Comparison of ENCODE assay signal across 10 cellular contexts in the genomic region with DNA sequence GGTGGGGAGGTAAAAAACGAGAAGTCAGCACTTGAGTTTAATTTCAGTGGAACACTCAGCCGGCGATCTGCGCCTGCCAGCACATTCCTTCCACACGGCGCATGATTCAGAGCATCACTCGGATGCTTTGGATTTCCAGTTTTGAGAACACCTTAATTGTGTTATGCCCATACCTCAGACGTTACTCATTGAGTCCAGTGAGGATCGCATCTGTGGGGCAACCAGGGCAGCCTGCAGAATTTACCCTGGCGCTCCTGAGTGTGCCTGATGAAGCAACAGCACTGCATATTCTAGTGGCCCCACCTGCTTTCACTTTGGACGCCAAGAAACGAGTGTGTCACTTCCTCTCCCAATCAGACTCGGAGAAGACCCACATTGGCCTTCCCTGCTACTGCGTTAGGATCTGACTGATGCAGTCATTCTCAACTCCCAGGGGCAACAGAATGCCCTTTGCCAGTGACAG. TPM values are rescaled to one million over a fixed set of nuclear protein-coding genes. Genes with fewer than 3 reads are reported as not detected.
DNase-seq lines count a peak whose midpoint lies in the region; ATAC-seq and TF ChIP-seq lines count a peak whose summit lies in the region.
"Had no signal": no experiment of that assay in that cellular context is flagged by ENCODE, and none has a peak within 500 bp of the region (broad histone marks: within the 10 kb centered on the region; RNA-seq: fewer than 3 reads in every experiment).

No MANE protein-coding gene starts in this region.

- no peak overlapping the region for H3K4me3 ChIP-seq in SJSA1
- no peak overlapping the region for H3K4me3 ChIP-seq in fibroblast of mammary gland (ENCODE audit: control insufficient read depth, low read depth, low read length)
- H3K4me3 ChIP-seq: tibial nerve had no signal

- H3K36me3 Mint-ChIP-seq in activated CD4-positive, alpha-beta T cell treated with anti-CD3 and anti-CD28 coated beads, Interleukin-2, amount 10 ng/mL, durations not matched to agents 7 days and 5 days (ENCODE audit: low read depth), result no peaks in the 10 kb centered on the region
- H3K36me3 Mint-ChIP-seq in stimulated activated naive B cell treated with anti-CD40 and anti-IgM and Interleukin-4, amounts not matched to agents 10 μg/mL and 1 μg/mL and 100 μg/mL, for 72 hours, result peaks cover 4 to 5% of the 10 kb centered on the region in 2 donors

- peaks cover 9% of the 10 kb centered on the region; the same call in 1 of the 2 replicates for H3K36me3 ChIP-seq in SJSA1

- 0 out of 2 replicates have a peak overlapping the region, but pooled peaks have one; percentile 40 for H3K27ac ChIP-seq in SJSA1
- H3K27ac ChIP-seq: KMS-11, tibial nerve had no signal

- peak; percentile 48 for DNase-seq in activated CD4-positive, alpha-beta T cell treated with anti-CD3 and anti-CD28 coated beads, Interleukin-2, amount 10 ng/mL, durations not matched to agents 7 days and 5 days
- no peak for DNase-seq in activated CD4-positive, alpha-beta T cell treated with anti-CD3 and anti-CD28 coated beads for 4 hours
- DNase-seq in SJSA1 (ENCODE audit: low read depth in 1 of 2, low spot score in 2 of 2), result no peak
- DNase-seq in fibroblast of mammary gland (ENCODE audit: low read depth), result no peak
- DNase-seq in stimulated activated naive B cell treated with anti-CD40 and anti-IgM and Interleukin-4, amounts not matched to agents 10 μg/mL and 1 μg/mL and 100 μg/mL, for 72 hours, result no peak
- no peak for DNase-seq in DMS53 treated with DMSO at 0.1 percent for 48 hours (lab: John Stamatoyannopoulos, UW; ENCODE audit: unreplicated experiment)

- no peaks in the 10 kb centered on the region for H3K27me3 Mint-ChIP-seq in activated CD4-positive, alpha-beta T cell treated with anti-CD3 and anti-CD28 coated beads, Interleukin-2, amount 10 ng/mL, durations not matched to agents 7 days and 5 days
- H3K27me3 Mint-ChIP-seq in stimulated activated naive B cell treated with anti-CD40 and anti-IgM and Interleukin-4, amounts not matched to agents 10 μg/mL and 1 μg/mL and 100 μg/mL, for 72 hours, result no peaks in the 10 kb centered on the region

- POLR2A ChIA-PET in activated CD4-positive, alpha-beta T cell treated with anti-CD3 and anti-CD28 coated beads, Interleukin-2, amount 10 ng/mL, durations not matched to agents 7 days and 5 days (lab: Charles Lee), result no interaction called here

- no peaks in the 10 kb centered on the region for H3K9me3 Mint-ChIP-seq in activated CD4-positive, alpha-beta T cell treated with anti-CD3 and anti-CD28 coated beads, Interleukin-2, amount 10 ng/mL, durations not matched to agents 7 days and 5 days
- H3K9me3 Mint-ChIP-seq in stimulated activated naive B cell treated with anti-CD40 and anti-IgM and Interleukin-4, amounts not matched to agents 10 μg/mL and 1 μg/mL and 100 μg/mL, for 72 hours, result no peaks in the 10 kb centered on the region

- H3K4me1 Mint-ChIP-seq in activated CD4-positive, alpha-beta T cell treated with anti-CD3 and anti-CD28 coated beads, Interleukin-2, amount 10 ng/mL, durations not matched to agents 7 days and 5 days, result peaks cover 19% of the 10 kb centered on the region
- peaks cover 7 to 9% of the 10 kb centered on the region in 2 donors for H3K4me1 Mint-ChIP-seq in stimulated activated naive B cell treated with anti-CD40 and anti-IgM and Interleukin-4, amounts not matched to agents 10 μg/mL and 1 μg/mL and 100 μg/mL, for 72 hours

- peak; percentile 70 to 76 for ATAC-seq in stimulated activated naive B cell treated with anti-CD40 and anti-IgM and Interleukin-4, amounts not matched to agents 10 μg/mL and 1 μg/mL and 100 μg/mL, for 72 hours (replicated peaks)
- no peak for ATAC-seq in HG03520 (IDR thresholded peaks at IDR 0.05; ENCODE audit: unreplicated experiment)
- ATAC-seq in HG03095 (IDR thresholded peaks at IDR 0.05; ENCODE audit: unreplicated experiment), result no peak

- CTCF ChIA-PET in activated CD4-positive, alpha-beta T cell treated with anti-CD3 and anti-CD28 coated beads, Interleukin-2, amount 10 ng/mL, durations not matched to agents 7 days and 5 days (lab: Charles Lee), result no interaction called here

- H3K9me3 ChIP-seq in SJSA1 (replicated peaks), result no peaks in the 10 kb centered on the region
- H3K9me3 ChIP-seq: tibial nerve had no signal

- peaks cover 22% of the 10 kb centered on the region for H3K4me1 ChIP-seq in SJSA1 (replicated peaks)
- H3K4me1 ChIP-seq: tibial nerve had no signal

- TF ChIP-seq CTCF in fibroblast of mammary gland (conservative IDR thresholded peaks at IDR 0.05; ENCODE audit: control insufficient read depth, insufficient read depth, low read depth, low read length), result peak; percentile 1

- peak overlapping the region; percentile 73 for H3K4me3 Mint-ChIP-seq in activated CD4-positive, alpha-beta T cell treated with anti-CD3 and anti-CD28 coated beads, Interleukin-2, amount 10 ng/mL, durations not matched to agents 7 days and 5 days
- peak overlapping the region; percentile 64 to 71 for H3K4me3 Mint-ChIP-seq in stimulated activated naive B cell treated with anti-CD40 and anti-IgM and Interleukin-4, amounts not matched to agents 10 μg/mL and 1 μg/mL and 100 μg/mL, for 72 hours

- no peaks in the 10 kb centered on the region for H3K27me3 ChIP-seq in SJSA1 (replicated peaks)
- H3K27me3 ChIP-seq: tibial nerve had no signal

- peak overlapping the region; percentile 90 for H3K27ac Mint-ChIP-seq in activated CD4-positive, alpha-beta T cell treated with anti-CD3 and anti-CD28 coated beads, Interleukin-2, amount 10 ng/mL, durations not matched to agents 7 days and 5 days
- peak overlapping the region; percentile 0 for H3K27ac Mint-ChIP-seq in stimulated activated naive B cell treated with anti-CD40 and anti-IgM and Interleukin-4, amounts not matched to agents 10 μg/mL and 1 μg/mL and 100 μg/mL, for 72 hours

RNA-seq across cellular contexts. Expression of gene FAM89A, which starts 19.9 kb away (rescaled TPM):
- 1 to 10 TPM; 5.0 to 5.5 TPM for total RNA-seq in activated CD4-positive, alpha-beta T cell treated with anti-CD3 and anti-CD28 coated beads, Interleukin-2, amount 10 ng/mL, durations not matched to agents 7 days and 5 days
- 36.7 and 39.5 TPM in 2 replicates for total RNA-seq in SJSA1 (2014; rRNA removed; shearing (Covaris generic))

RNA-seq across cellular contexts. Expression of gene ARV1, which starts 41.3 kb away (rescaled TPM):
- total RNA-seq in activated CD4-positive, alpha-beta T cell treated with anti-CD3 and anti-CD28 coated beads, Interleukin-2, amount 10 ng/mL, durations not matched to agents 7 days and 5 days, result 10 to 100 TPM; 13.5 to 17.7 TPM
- 23.6 and 33.1 TPM in 2 replicates for total RNA-seq in SJSA1 (2014; rRNA removed; shearing (Covaris generic))

RNA-seq across cellular contexts. Expression of gene TTC13, which starts 41.5 kb away (rescaled TPM):
- 10 to 100 TPM; 35.4 to 39.2 TPM for total RNA-seq in activated CD4-positive, alpha-beta T cell treated with anti-CD3 and anti-CD28 coated beads, Interleukin-2, amount 10 ng/mL, durations not matched to agents 7 days and 5 days
- total RNA-seq in SJSA1 (2014; rRNA removed; shearing (Covaris generic)), result 8.5 and 9.9 TPM in 2 replicates

Comparison
In these comparisons a context has a peak if more than half of its experiments do, and no peak if none do; other contexts are left out.
1. ATAC-seq: peak in stimulated activated naive B cell treated with anti-CD40 and anti-IgM and Interleukin-4, amounts not matched to agents 10 μg/mL and 1 μg/mL and 100 μg/mL, for 72 hours (2 of 2); none in HG03520 (single experiment) and HG03095 (single experiment).